19 cellular contexts compared by ENCODE assay signal in genomic region chr9:101673642-101674041, GRCh38.
"Had no signal": no experiment of that assay in that cellular context is flagged by ENCODE, and none has a peak within 500 bp of the region (broad histone marks: within the 10 kb centered on the region; RNA-seq: fewer than 3 reads in every experiment).

No MANE protein-coding gene starts in this region.

- H3K9me3 ChIP-seq: body of pancreas, psoas muscle, right atrium auricular region had no signal

- H3K36me3 ChIP-seq: cardiac muscle cell, right atrium auricular region had no signal

- DNase-seq: activated CD4-positive, alpha-beta T cell treated with anti-CD3 and anti-CD28 coated beads for 1 hour; activated CD4-positive, alpha-beta T cell treated with anti-CD3 and anti-CD28 coated beads, Interleukin-2, amount 50 U/mL, for 1 hour; activated CD8-positive, alpha-beta T cell treated with anti-CD3 and anti-CD28 coated beads, Interleukin-2, amount 10 ng/mL, durations not matched to agents 7 days and 5 days; activated gamma-delta T cell; anterior cingulate cortex; body of pancreas; dermis blood vessel endothelial cell; effector memory CD4-positive, alpha-beta T cell; foreskin melanocyte; left cardiac atrium; mesenchymal stem cell; naive thymus-derived CD8-positive, alpha-beta T cell; psoas muscle; stimulated activated CD4-positive, alpha-beta T cell treated with anti-CD3 and anti-CD28 coated beads, Interleukin-4, amount 100 ng/mL, for 24 hours; stimulated activated naive CD4-positive, alpha-beta T cell treated with Interleukin-2 at 50 U/mL for 16 hours; T-cell had no signal

- H3K4me1 ChIP-seq: body of pancreas, psoas muscle, right atrium auricular region had no signal

- FAIRE-seq: TTC549 had no signal

- H3K4me3 ChIP-seq: body of pancreas, cardiac muscle cell, psoas muscle, right atrium auricular region had no signal

- H3K27me3 ChIP-seq: body of pancreas, cardiac muscle cell, right atrium auricular region had no signal

- ATAC-seq: activated CD8-positive, alpha-beta T cell treated with anti-CD3 and anti-CD28 coated beads, Interleukin-2, amount 10 ng/mL, durations not matched to agents 7 days and 5 days; body of pancreas; left cardiac atrium; naive thymus-derived CD8-positive, alpha-beta T cell; psoas muscle; T-cell had no signal

- H3K27ac ChIP-seq: body of pancreas, cardiac muscle cell, psoas muscle, right atrium auricular region had no signal
